ENCODE assay signal across 8 cellular contexts in genomic region chr7:151057989-151058765, GRCh38. TPM values are rescaled to one million over a fixed set of nuclear protein-coding genes. Genes with fewer than 3 reads are reported as not detected.
A peak's percentile ranks its signal among the peaks of the same experiment; 100 is the strongest.
DNase-seq lines count a peak whose midpoint lies in the region; ATAC-seq and TF ChIP-seq lines count a peak whose summit lies in the region.

No MANE protein-coding gene starts in this region.

- peak overlapping the region; percentile 98 for H3K27ac ChIP-seq in upper lobe of right lung

- no peak for TF ChIP-seq CTCF in upper lobe of right lung (IDR thresholded peaks at IDR 0.05)

- H3K36me3 ChIP-seq in upper lobe of right lung: no peaks in the 10 kb centered on the region

- peaks cover 36% of the 10 kb centered on the region for H3K4me1 ChIP-seq in upper lobe of right lung

- intact Hi-C loops in left cardiac atrium (cut with DNase I): loop anchor here in 1 of 2 donors (2.0 to 10.0 kb wide), 2 partner anchors 29 to 167 kb away; partner anchors contain the start of genes ABCB8 and ABCF2
- intact Hi-C loops in posterior vena cava (cut with DNase I): no loop called here
- intact Hi-C loops in upper lobe of right lung (cut with DNase I): no loop called here

- TF ChIP-seq POLR2A in GM15510 (IDR thresholded peaks at IDR 0.05; ENCODE audit: borderline replicate concordance, extremely low read depth, insufficient read length): peak; percentile 67

- peak; percentile 97 for DNase-seq in NCI-H146 treated with DMSO at 0.1 percent for 48 hours (lab: John Stamatoyannopoulos, UW; ENCODE audit: unreplicated experiment)
- peak; percentile 93 to 98 (median 97) for DNase-seq in T-helper 1 cell
- peak; percentile 99 for DNase-seq in amniotic stem cell (lab: John Stamatoyannopoulos, UW)
- peak; percentile 99 for DNase-seq in left cardiac atrium
- DNase-seq in posterior vena cava (ENCODE audit: low spot score): peak; percentile 99
- DNase-seq in upper lobe of right lung: peak; percentile 99

- no peaks in the 10 kb centered on the region for H3K9me3 ChIP-seq in upper lobe of right lung

- no peaks in the 10 kb centered on the region for H3K27me3 ChIP-seq in upper lobe of right lung

- peak; percentile 92 for ATAC-seq in HG02884 (IDR thresholded peaks at IDR 0.05; ENCODE audit: unreplicated experiment)
- peak; percentile 89 to 90 for ATAC-seq in left cardiac atrium
- ATAC-seq in upper lobe of right lung: peak; percentile 87

- peak overlapping the region; percentile 84 for H3K4me3 ChIP-seq in upper lobe of right lung

RNA-seq across cellular contexts. Expression of gene CDK5, which starts 0.5 kb away (rescaled TPM):
- total RNA-seq in left cardiac atrium (1 to 10 TPM; 5.1 to 7.8 TPM), posterior vena cava (1 to 10 TPM; 5.2 to 7.3 TPM), upper lobe of right lung (10.4 TPM)

RNA-seq across cellular contexts. Expression of gene SLC4A2, which starts 1.2 kb away (rescaled TPM):
- total RNA-seq in left cardiac atrium: 100 to 1,000 TPM in 1 of 2 donors, 10 to 100 TPM in 1; 71.6 to 107 TPM
- 100 to 1,000 TPM; 105 to 212 TPM for total RNA-seq in posterior vena cava
- 178 TPM for total RNA-seq in upper lobe of right lung

RNA-seq across cellular contexts. Expression of gene ASIC3, which starts 9.8 kb away (rescaled TPM):
- total RNA-seq in left cardiac atrium (1 to 10 TPM; 4.0 to 4.2 TPM), posterior vena cava (1 to 10 TPM; 1.4 to 1.5 TPM), upper lobe of right lung (2.6 TPM)

RNA-seq across cellular contexts. Expression of gene FASTK, which starts 22.4 kb away (rescaled TPM):
- 10 to 100 TPM; 62.9 to 73.2 TPM for total RNA-seq in left cardiac atrium
- total RNA-seq in posterior vena cava: 10 to 100 TPM; 35.5 to 56.3 TPM
- total RNA-seq in upper lobe of right lung: 54.2 TPM

RNA-seq across cellular contexts. Expression of gene TMUB1, which starts 25.1 kb away (rescaled TPM):
- 10 to 100 TPM; 36.3 to 37.9 TPM for total RNA-seq in left cardiac atrium
- 10 to 100 TPM; 27.4 to 27.7 TPM for total RNA-seq in posterior vena cava
- total RNA-seq in upper lobe of right lung: 36.3 TPM

Comparison
In these comparisons a context has a peak if more than half of its experiments do, and no peak if none do; other contexts are left out.
1. Peak in every context shown above with its lines: DNase-seq, ATAC-seq, H3K4me3 ChIP-seq and H3K27ac ChIP-seq.